12 cellular contexts compared by ENCODE assay signal in genomic region chr6:133854633-133855598, GRCh38. TPM values are rescaled to one million over a fixed set of nuclear protein-coding genes. Genes with fewer than 3 reads are reported as not detected.
DNase-seq lines count a peak whose midpoint lies in the region; ATAC-seq and TF ChIP-seq lines count a peak whose summit lies in the region.
"Had no signal": no experiment of that assay in that cellular context is flagged by ENCODE, and none has a peak within 500 bp of the region (broad histone marks: within the 10 kb centered on the region; RNA-seq: fewer than 3 reads in every experiment).

No MANE protein-coding gene starts in this region.

- ATAC-seq in HG02884 (IDR thresholded peaks at IDR 0.05; ENCODE audit: unreplicated experiment), result no peak

- WGBS in prostate gland, result 13% methylated on average over 37 of the region's 43 CpGs

- H3K27ac ChIP-seq in prostate gland, result no peak overlapping the region
- H3K27ac ChIP-seq: thyroid gland had no signal

- H3K4me3 ChIP-seq in skeletal muscle cell (ENCODE audit: low read depth, low read length) (peak overlapping the region; percentile 28), prostate gland (no peak overlapping the region)
- H3K4me3 ChIP-seq: thyroid gland had no signal

- no peaks in the 10 kb centered on the region for H3K9me3 ChIP-seq in prostate gland
- H3K9me3 ChIP-seq: thyroid gland had no signal

- H3K36me3 ChIP-seq in prostate gland, result no peaks in the 10 kb centered on the region
- H3K36me3 ChIP-seq: thyroid gland had no signal

- no peak for TF ChIP-seq CTCF in prostate gland (IDR thresholded peaks at IDR 0.05)

- DNase-seq in DMS79 treated with DMSO at 0.1 percent for 48 hours (lab: John Stamatoyannopoulos, UW) (peak; percentile 7), DMS79 (lab: John Stamatoyannopoulos, UW) (no peak), NCI-H774 (lab: John Stamatoyannopoulos, UW) (peak; percentile 31), cardiac septum (ENCODE audit: low spot score) (peak; percentile 66), skeletal muscle cell (ENCODE audit: low read depth) (no peak), NAMALWA (ENCODE audit: low spot score) (no peak), prostate gland (ENCODE audit: low spot score) (no peak)
- DNase-seq: 8988T, thyroid gland had no signal

- H3K4me1 ChIP-seq in prostate gland (replicated peaks), result no peaks in the 10 kb centered on the region
- H3K4me1 ChIP-seq: thyroid gland had no signal

- H3K27me3 ChIP-seq in prostate gland (replicated peaks; ENCODE audit: insufficient read depth), result peaks cover 20% of the 10 kb centered on the region

- no peak for TF ChIP-seq POLR2A in prostate gland (IDR thresholded peaks at IDR 0.05)

- intact Hi-C loops in cardiac septum (cut with DNase I), result no loop called here
- intact Hi-C loops in prostate gland (cut with DNase I), result loop anchor here (5.0 to 10.0 kb wide), 3 partner anchors 62 to 288 kb away; no protein-coding TSS in a partner anchor

RNA-seq across cellular contexts. Expression of gene TCF21, which starts 34.0 kb away (rescaled TPM):
- total RNA-seq in cardiac septum, result 2.0 TPM
- total RNA-seq in prostate gland, result 1 to 10 TPM; 4.9 to 9.7 TPM
- total RNA-seq: activated naive CD4-positive, alpha-beta T cell treated with anti-CD3 and anti-CD28 coated beads, Interleukin-2, amount 50 U/mL, for 72 hours; LHCN-M2 had no signal

Comparison
In these comparisons a context has a peak if more than half of its experiments do, and no peak if none do; other contexts are left out.
1. DNase-seq: peak in DMS79 treated with DMSO at 0.1 percent for 48 hours (single experiment), NCI-H774 (single experiment) and cardiac septum (single experiment); none in DMS79 (single experiment), skeletal muscle cell (single experiment), NAMALWA (single experiment) and prostate gland (single experiment).